ENCODE assay signal across 29 cellular contexts in the genomic region with DNA sequence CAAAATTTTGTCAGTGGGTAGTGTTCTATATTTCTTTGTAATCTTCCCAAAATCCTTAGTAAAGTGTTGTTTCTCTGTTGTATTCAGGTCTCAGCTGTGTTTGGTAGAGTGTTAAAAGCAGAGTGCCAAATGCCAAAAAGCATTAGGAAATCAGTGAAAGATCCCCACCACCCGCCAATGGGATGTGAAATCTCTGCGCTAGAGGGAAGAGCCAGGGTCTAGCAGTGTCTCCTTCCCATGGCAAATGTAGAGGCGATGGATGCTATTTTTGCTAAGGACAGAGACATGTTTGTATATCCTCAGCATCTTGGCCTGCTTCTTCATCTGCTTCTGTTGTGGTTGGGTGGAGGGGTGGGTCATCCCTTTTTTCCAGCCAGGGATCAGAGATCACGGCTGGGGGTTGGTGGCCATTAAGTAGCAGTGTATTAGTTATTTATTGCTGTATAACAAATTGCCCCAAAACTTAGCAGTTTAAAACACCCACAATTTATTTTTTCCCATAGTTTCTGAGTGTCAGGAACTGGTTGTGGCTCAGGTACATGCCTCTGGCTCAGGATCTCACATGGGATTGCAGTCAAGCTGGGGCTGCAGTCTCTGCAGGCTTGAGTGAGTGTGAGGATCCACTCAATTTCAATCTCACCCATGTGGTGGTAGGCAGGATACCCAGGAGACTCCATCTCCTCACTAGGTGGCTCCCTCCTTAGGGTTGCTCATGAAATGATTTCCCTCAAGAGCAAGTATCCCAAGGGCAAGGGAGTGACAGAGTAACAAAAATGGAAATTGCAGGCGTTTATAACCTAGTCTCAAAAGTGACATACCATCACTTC.
"Had no signal": no experiment of that assay in that cellular context is flagged by ENCODE, and none has a peak within 500 bp of the region (broad histone marks: within the 10 kb centered on the region; RNA-seq: fewer than 3 reads in every experiment).

No MANE protein-coding gene starts in this region.

- H3K27ac ChIP-seq: body of pancreas, breast epithelium, SJSA1, VCaP had no signal

- H3K9me3 Mint-ChIP-seq: activated CD4-positive, alpha-beta T cell treated with anti-CD3 and anti-CD28 coated beads, Interleukin-2, amount 10 ng/mL, durations not matched to agents 7 days and 5 days; activated naive CD4-positive, alpha-beta T cell treated with anti-CD3 and anti-CD28 coated beads, Interleukin-2, amount 50 U/mL, for 24 hours; activated naive CD8-positive, alpha-beta T cell treated with anti-CD3 and anti-CD28 coated beads, Interleukin-2, amount 10 ng/mL, durations not matched to agents 7 days and 5 days; activated T-cell treated with anti-CD3 and anti-CD28 coated beads, Interleukin-2, amount 50 U/mL, for 24 hours; activated T-helper 2 cell treated with anti-CD3 and anti-CD28 coated beads, Interferon-gamma antibody, Interleukin-2, Interleukin-4, amounts not matched to agents 10 μg/mL and 5 μg/mL and 100 μg/mL, durations not matched to agents 14 hours and 24 hours and 36 hours had no signal

- H3K27me3 Mint-ChIP-seq: activated CD4-positive, alpha-beta T cell treated with anti-CD3 and anti-CD28 coated beads, Interleukin-2, amount 10 ng/mL, durations not matched to agents 7 days and 5 days; activated naive CD8-positive, alpha-beta T cell treated with anti-CD3 and anti-CD28 coated beads, Interleukin-2, amount 10 ng/mL, durations not matched to agents 7 days and 5 days had no signal

- H3K4me3 Mint-ChIP-seq: activated CD4-positive, alpha-beta T cell treated with anti-CD3 and anti-CD28 coated beads, Interleukin-2, amount 10 ng/mL, durations not matched to agents 7 days and 5 days; activated CD8-positive, alpha-beta T cell treated with anti-CD3 and anti-CD28 coated beads, Interleukin-2, amount 10 ng/mL, durations not matched to agents 7 days and 5 days; activated naive CD4-positive, alpha-beta T cell treated with anti-CD3 and anti-CD28 coated beads, Interleukin-2, amount 50 U/mL, for 24 hours; activated naive CD8-positive, alpha-beta T cell treated with anti-CD3 and anti-CD28 coated beads, Interleukin-2, amount 10 ng/mL, durations not matched to agents 7 days and 5 days; activated T-cell treated with anti-CD3 and anti-CD28 coated beads, Interleukin-2, amount 50 U/mL, for 24 hours had no signal

- H3K9me3 ChIP-seq: body of pancreas, breast epithelium, SJSA1 had no signal

- DNase-seq: activated CD4-positive, alpha-beta T cell treated with anti-CD3 and anti-CD28 coated beads, Interleukin-2, amount 10 ng/mL, durations not matched to agents 7 days and 5 days; activated CD4-positive, alpha-beta T cell treated with anti-CD3 and anti-CD28 coated beads, Interleukin-2, amount 50 U/mL, for 48 hours; activated CD4-positive, CD25-positive, alpha-beta regulatory T cell; activated CD8-positive, alpha-beta T cell treated with anti-CD3 and anti-CD28 coated beads, Interleukin-2, amount 10 ng/mL, durations not matched to agents 7 days and 5 days; activated gamma-delta T cell; activated naive CD4-positive, alpha-beta T cell treated with Interleukin-2 at 50 U/mL for 16 hours; activated naive CD8-positive, alpha-beta T cell treated with anti-CD3 and anti-CD28 coated beads, Interleukin-2, amount 10 ng/mL, durations not matched to agents 7 days and 5 days; activated T-cell treated with anti-CD3 and anti-CD28 coated beads, Interleukin-2, amount 50 U/mL, for 24 hours; body of pancreas; NCI-H1105; NCI-H1417 treated with DMSO at 0.1 percent for 48 hours; NCI-H187 treated with DMSO at 0.1 percent for 48 hours; NCI-H2081; NCI-H2171 treated with DMSO at 0.1 percent for 48 hours; NCI-H2227 treated with DMSO at 0.1 percent for 48 hours; NCI-H446; NCI-H510A treated with DMSO at 0.1 percent for 48 hours; SHP77 treated with DMSO at 0.1 percent for 48 hours; T-helper 1 cell; T-helper 2 cell; T-helper 9 cell had no signal

- H3K36me3 ChIP-seq: breast epithelium, SJSA1 had no signal

- H3K4me1 Mint-ChIP-seq: activated CD4-positive, alpha-beta T cell treated with anti-CD3 and anti-CD28 coated beads, Interleukin-2, amount 10 ng/mL, durations not matched to agents 7 days and 5 days; activated naive CD4-positive, alpha-beta T cell treated with anti-CD3 and anti-CD28 coated beads, Interleukin-2, amount 50 U/mL, for 24 hours; activated naive CD8-positive, alpha-beta T cell treated with anti-CD3 and anti-CD28 coated beads, Interleukin-2, amount 10 ng/mL, durations not matched to agents 7 days and 5 days had no signal

- H3K27me3 ChIP-seq: body of pancreas, breast epithelium, SJSA1 had no signal

- H3K4me1 ChIP-seq: body of pancreas, breast epithelium, SJSA1 had no signal

- H3K4me3 ChIP-seq: body of pancreas, breast epithelium, K562, SJSA1 had no signal

- H3K36me3 Mint-ChIP-seq: activated naive CD4-positive, alpha-beta T cell treated with anti-CD3 and anti-CD28 coated beads, Interleukin-2, amount 50 U/mL, for 24 hours; activated naive CD8-positive, alpha-beta T cell treated with anti-CD3 and anti-CD28 coated beads, Interleukin-2, amount 10 ng/mL, durations not matched to agents 7 days and 5 days had no signal

- ATAC-seq: activated CD8-positive, alpha-beta T cell treated with anti-CD3 and anti-CD28 coated beads, Interleukin-2, amount 10 ng/mL, durations not matched to agents 7 days and 5 days; body of pancreas; K562; Panc1; SK-N-SH treated with all-trans-retinoic acid at 6 μM for 48 hours had no signal

- H3K27ac Mint-ChIP-seq: activated CD4-positive, alpha-beta T cell treated with anti-CD3 and anti-CD28 coated beads, Interleukin-2, amount 10 ng/mL, durations not matched to agents 7 days and 5 days; activated CD8-positive, alpha-beta T cell treated with anti-CD3 and anti-CD28 coated beads, Interleukin-2, amount 10 ng/mL, durations not matched to agents 7 days and 5 days; activated naive CD4-positive, alpha-beta T cell treated with anti-CD3 and anti-CD28 coated beads, Interleukin-2, amount 50 U/mL, for 24 hours; activated naive CD8-positive, alpha-beta T cell treated with anti-CD3 and anti-CD28 coated beads, Interleukin-2, amount 10 ng/mL, durations not matched to agents 7 days and 5 days; activated T-cell treated with anti-CD3 and anti-CD28 coated beads, Interleukin-2, amount 50 U/mL, for 24 hours; activated T-helper 2 cell treated with anti-CD3 and anti-CD28 coated beads, Interferon-gamma antibody, Interleukin-2, Interleukin-4, amounts not matched to agents 10 μg/mL and 5 μg/mL and 100 μg/mL, durations not matched to agents 14 hours and 24 hours and 36 hours had no signal
